In genomic region chr22:29766632-29767288, GRCh38 we compare ENCODE assay signal across 1 cellular context.
TF ChIP-seq lines count a peak whose summit lies in the region.

A gene with protein sequence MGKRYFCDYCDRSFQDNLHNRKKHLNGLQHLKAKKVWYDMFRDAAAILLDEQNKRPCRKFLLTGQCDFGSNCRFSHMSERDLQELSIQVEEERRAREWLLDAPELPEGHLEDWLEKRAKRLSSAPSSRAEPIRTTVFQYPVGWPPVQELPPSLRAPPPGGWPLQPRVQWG (minus strand): TSS chr22:29767007. CDS start chr22:29748544, 18,463 bp downstream.

TF ChIP-seq in K562, 482 proteins besides CTCF, POLR2A, EP300 and RAD21 (continued from another document and continues in another):
- TF ChIP-seq ZNF668 (CRISPR knock-in tag; IDR thresholded peaks at IDR 0.05) = no peak
- TF ChIP-seq ZNF561 (CRISPR knock-in tag; conservative IDR thresholded peaks at IDR 0.05) = no peak
- peak; percentile 49 for TF ChIP-seq NFIC (IDR thresholded peaks at IDR 0.05)
- TF ChIP-seq BRD9 (IDR thresholded peaks at IDR 0.05; ENCODE audit: low read depth, partially characterized antibody) = no peak
- no peak for TF ChIP-seq EZH2 (IDR thresholded peaks at IDR 0.05; ENCODE audit: borderline replicate concordance, low read depth, low read length)
- TF ChIP-seq HES1 (IDR thresholded peaks at IDR 0.05; ENCODE audit: low read depth) = no peak
- no peak; a peak in 1 of 4 replicates for TF ChIP-seq TEAD1 (CRISPR knock-in tag; IDR thresholded peaks at IDR 0.05)
- TF ChIP-seq YBX1 (IDR thresholded peaks at IDR 0.05) = no peak
- no peak for TF ChIP-seq PURB (CRISPR knock-in tag; IDR thresholded peaks at IDR 0.05; ENCODE audit: low read depth)
- no peak for TF ChIP-seq CHD7 (IDR thresholded peaks at IDR 0.05; ENCODE audit: low read depth, low read length)
- no peak for TF ChIP-seq CAMTA2 (CRISPR knock-in tag; conservative IDR thresholded peaks at IDR 0.05)
- no peak for TF ChIP-seq ARID1B (IDR thresholded peaks at IDR 0.05)
- TF ChIP-seq ZFP1 (CRISPR knock-in tag; IDR thresholded peaks at IDR 0.05) = no peak
- no peak for TF ChIP-seq ZNF551 (CRISPR knock-in tag; IDR thresholded peaks at IDR 0.05)
- TF ChIP-seq MTA3 (IDR thresholded peaks at IDR 0.05; ENCODE audit: borderline replicate concordance) = peak; percentile 31; the same call in 1 of the 2 replicates
- TF ChIP-seq ZNF175 (CRISPR knock-in tag; IDR thresholded peaks at IDR 0.05; ENCODE audit: low read depth) = 0 out of 2 replicates have a peak, but pooled peaks have one; percentile 27
- TF ChIP-seq NFIX (CRISPR knock-in tag; IDR thresholded peaks at IDR 0.05; ENCODE audit: low read depth) = no peak
- TF ChIP-seq BRCA1 (IDR thresholded peaks at IDR 0.05) = no peak
- no peak for TF ChIP-seq BRCA1 (CRISPR knock-in tag; IDR thresholded peaks at IDR 0.05)
- TF ChIP-seq ZNF263 (CRISPR knock-in tag; IDR thresholded peaks at IDR 0.05; ENCODE audit: borderline replicate concordance) = peak; percentile 50; the same call in 1 of the 2 replicates
- no peak; a peak in 1 of 4 replicates for TF ChIP-seq SIN3A (IDR thresholded peaks at IDR 0.05; ENCODE audit: borderline replicate concordance in 2 of 2, control insufficient read depth in 1 of 2, low read depth in 2 of 2, low read length in 2 of 2)
- no peak for TF ChIP-seq HMGN3 (IDR thresholded peaks at IDR 0.05; ENCODE audit: borderline replicate concordance, extremely low read depth, insufficient read length, low read depth, low read length)
- TF ChIP-seq ZNF785 (CRISPR knock-in tag; IDR thresholded peaks at IDR 0.05) = no peak
- TF ChIP-seq MCM2 (IDR thresholded peaks at IDR 0.05; ENCODE audit: low read depth) = no peak
- TF ChIP-seq, protein P1, sequence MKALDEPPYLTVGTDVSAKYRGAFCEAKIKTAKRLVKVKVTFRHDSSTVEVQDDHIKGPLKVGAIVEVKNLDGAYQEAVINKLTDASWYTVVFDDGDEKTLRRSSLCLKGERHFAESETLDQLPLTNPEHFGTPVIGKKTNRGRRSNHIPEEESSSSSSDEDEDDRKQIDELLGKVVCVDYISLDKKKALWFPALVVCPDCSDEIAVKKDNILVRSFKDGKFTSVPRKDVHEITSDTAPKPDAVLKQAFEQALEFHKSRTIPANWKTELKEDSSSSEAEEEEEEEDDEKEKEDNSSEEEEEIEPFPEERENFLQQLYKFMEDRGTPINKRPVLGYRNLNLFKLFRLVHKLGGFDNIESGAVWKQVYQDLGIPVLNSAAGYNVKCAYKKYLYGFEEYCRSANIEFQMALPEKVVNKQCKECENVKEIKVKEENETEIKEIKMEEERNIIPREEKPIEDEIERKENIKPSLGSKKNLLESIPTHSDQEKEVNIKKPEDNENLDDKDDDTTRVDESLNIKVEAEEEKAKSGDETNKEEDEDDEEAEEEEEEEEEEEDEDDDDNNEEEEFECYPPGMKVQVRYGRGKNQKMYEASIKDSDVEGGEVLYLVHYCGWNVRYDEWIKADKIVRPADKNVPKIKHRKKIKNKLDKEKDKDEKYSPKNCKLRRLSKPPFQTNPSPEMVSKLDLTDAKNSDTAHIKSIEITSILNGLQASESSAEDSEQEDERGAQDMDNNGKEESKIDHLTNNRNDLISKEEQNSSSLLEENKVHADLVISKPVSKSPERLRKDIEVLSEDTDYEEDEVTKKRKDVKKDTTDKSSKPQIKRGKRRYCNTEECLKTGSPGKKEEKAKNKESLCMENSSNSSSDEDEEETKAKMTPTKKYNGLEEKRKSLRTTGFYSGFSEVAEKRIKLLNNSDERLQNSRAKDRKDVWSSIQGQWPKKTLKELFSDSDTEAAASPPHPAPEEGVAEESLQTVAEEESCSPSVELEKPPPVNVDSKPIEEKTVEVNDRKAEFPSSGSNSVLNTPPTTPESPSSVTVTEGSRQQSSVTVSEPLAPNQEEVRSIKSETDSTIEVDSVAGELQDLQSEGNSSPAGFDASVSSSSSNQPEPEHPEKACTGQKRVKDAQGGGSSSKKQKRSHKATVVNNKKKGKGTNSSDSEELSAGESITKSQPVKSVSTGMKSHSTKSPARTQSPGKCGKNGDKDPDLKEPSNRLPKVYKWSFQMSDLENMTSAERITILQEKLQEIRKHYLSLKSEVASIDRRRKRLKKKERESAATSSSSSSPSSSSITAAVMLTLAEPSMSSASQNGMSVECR (CRISPR knock-in tag; IDR thresholded peaks at IDR 0.05) = no peak
- TF ChIP-seq GMEB1 (CRISPR knock-in tag; IDR thresholded peaks at IDR 0.05) = peak; percentile 93
- TF ChIP-seq ZNF398 (CRISPR knock-in tag; IDR thresholded peaks at IDR 0.05) = no peak
- no peak for TF ChIP-seq SAFB2 (IDR thresholded peaks at IDR 0.05; ENCODE audit: borderline replicate concordance, low read depth, low read length, severe bottlenecking)
- no peak for TF ChIP-seq ID3 (CRISPR knock-in tag; IDR thresholded peaks at IDR 0.05)
- TF ChIP-seq ID3 (tag; IDR thresholded peaks at IDR 0.05) = no peak
- TF ChIP-seq SUPT5H (IDR thresholded peaks at IDR 0.05) = peak; percentile 5
- no peak for TF ChIP-seq CC2D1A (IDR thresholded peaks at IDR 0.05)
- TF ChIP-seq NBN (IDR thresholded peaks at IDR 0.05; ENCODE audit: low read depth) = no peak
- no peak for TF ChIP-seq SRSF1 (IDR thresholded peaks at IDR 0.05; ENCODE audit: low read depth, low read length)
- TF ChIP-seq HCFC1 (IDR thresholded peaks at IDR 0.05; ENCODE audit: low read depth, low read length) = peak; percentile 91
- no peak for TF ChIP-seq GTF2E2 (tag; IDR thresholded peaks at IDR 0.05)
- no peak for TF ChIP-seq ZBTB12 (CRISPR knock-in tag; IDR thresholded peaks at IDR 0.05)
